In the genomic region with DNA sequence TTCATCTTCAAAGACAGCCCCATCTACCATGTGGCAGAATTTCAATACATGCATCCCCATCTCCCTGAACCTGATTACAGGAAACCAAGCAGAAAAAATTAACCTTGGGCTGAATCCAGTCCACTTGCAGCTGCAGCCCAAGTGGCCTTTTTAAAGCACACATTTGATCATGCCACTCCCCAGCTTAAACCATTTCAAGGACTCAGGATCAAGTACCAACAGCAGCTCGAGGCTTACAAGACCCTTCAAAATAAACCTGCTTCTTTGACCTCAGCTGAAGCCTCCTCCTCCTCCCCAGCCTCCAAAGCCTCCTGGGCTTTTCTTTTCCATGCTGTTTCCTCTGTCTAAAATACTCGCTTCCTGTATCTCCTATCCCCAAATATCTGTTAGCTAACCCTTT, we compare ENCODE assay signal across 23 cellular contexts.
"Had no signal": no experiment of that assay in that cellular context is flagged by ENCODE, and none has a peak within 500 bp of the region (broad histone marks: within the 10 kb centered on the region; RNA-seq: fewer than 3 reads in every experiment).

No MANE protein-coding gene starts in this region.

- DNase-seq: dorsolateral prefrontal cortex; effector CD4-positive, alpha-beta T cell; hypothalamus; immature natural killer cell; islet precursor cell; kidney glomerular epithelial cell; left colon; left ventricle myocardium superior; natural killer cell; occipital lobe; ovary; posterior cingulate gyrus; psoas muscle; right cardiac atrium; sigmoid colon; stimulated activated CD4-positive, alpha-beta T cell treated with anti-CD3 and anti-CD28 coated beads, Interleukin-2, amount 100 ng/mL, for 24 hours; stimulated activated CD4-positive, alpha-beta T cell treated with anti-CD3 and anti-CD28 coated beads, Interleukin-4, amount 100 ng/mL, for 24 hours; stimulated activated naive CD8-positive, alpha-beta T cell treated with anti-CD3 and anti-CD28 coated beads, Interleukin-15, Interleukin-2, amounts not matched to agents 100 U/mL and 50 U/mL, for 24 hours; substantia nigra; testis; tibial artery had no signal

- H3K4me3 ChIP-seq: dorsolateral prefrontal cortex, lung, ovary, psoas muscle, sigmoid colon, testis, tibial artery had no signal

- H3K27me3 ChIP-seq: dorsolateral prefrontal cortex, ovary, sigmoid colon, testis, tibial artery had no signal

- ATAC-seq: left colon; left ventricle myocardium superior; natural killer cell; psoas muscle; right cardiac atrium; stimulated activated effector memory CD8-positive, alpha-beta T cell treated with anti-CD3 and anti-CD28 coated beads, Interleukin-12 subunit alpha, Interleukin-12 subunit beta, amount 100 ng/mL, for 72 hours; stimulated activated naive CD8-positive, alpha-beta T cell treated with anti-CD3 and anti-CD28 coated beads, Interleukin-15, Interleukin-2, amounts not matched to agents 100 U/mL and 50 U/mL, for 24 hours had no signal

- H3K4me1 ChIP-seq: psoas muscle, sigmoid colon, testis, tibial artery had no signal

- H3K27ac ChIP-seq: dorsolateral prefrontal cortex, ovary, psoas muscle, sigmoid colon, testis, tibial artery had no signal

- H3K9me3 ChIP-seq: psoas muscle, sigmoid colon, testis had no signal

- H3K36me3 ChIP-seq: ovary, sigmoid colon, tibial artery had no signal
